19 cellular contexts compared by ENCODE assay signal in genomic region chr15:99096894-99097426, GRCh38.
"Had no signal": no experiment of that assay in that cellular context is flagged by ENCODE, and none has a peak within 500 bp of the region (broad histone marks: within the 10 kb centered on the region; RNA-seq: fewer than 3 reads in every experiment).

No MANE protein-coding gene starts in this region.

- DNase-seq: activated CD4-positive, alpha-beta T cell treated with anti-CD3 and anti-CD28 coated beads for 36 hours; activated CD4-positive, alpha-beta T cell treated with anti-CD3 and anti-CD28 coated beads, Interleukin-2, amount 50 U/mL, for 4 hours; activated CD8-positive, alpha-beta memory T cell treated with anti-CD3 and anti-CD28 coated beads, Interleukin-2, amount 50 U/mL, for 4 hours; activated naive CD4-positive, alpha-beta T cell; colonic mucosa; dorsolateral prefrontal cortex; heart left ventricle; naive thymus-derived CD4-positive, alpha-beta T cell; right cardiac atrium; stimulated activated CD4-positive, alpha-beta T cell treated with anti-CD3 and anti-CD28 coated beads, Interleukin-2, amount 100 ng/mL, for 24 hours; T-helper 9 cell had no signal

- H3K27me3 ChIP-seq: adrenal gland, dorsolateral prefrontal cortex, vagina had no signal

- H3K36me3 ChIP-seq: adrenal gland, colonic mucosa, heart left ventricle, prostate gland, thoracic aorta, vagina had no signal

- H3K27ac ChIP-seq: adrenal gland, colonic mucosa, dorsolateral prefrontal cortex, skin epidermis, thoracic aorta, vagina had no signal

- ATAC-seq: activated CD4-positive, alpha-beta T cell treated with anti-CD3 and anti-CD28 coated beads for 36 hours; activated T-helper 17 cell treated with anti-CD3 and anti-CD28 coated beads, Interleukin-2, amount 50 U/mL, for 72 hours; heart left ventricle; naive thymus-derived CD4-positive, alpha-beta T cell; right cardiac atrium; stimulated activated memory B cell treated with anti-CD40 and anti-IgM and Interleukin-4, amounts not matched to agents 10 μg/mL and 1 μg/mL and 100 μg/mL, for 72 hours; WTC11 had no signal

- H3K4me1 ChIP-seq: colonic mucosa, prostate gland had no signal

- H3K9me3 ChIP-seq: adrenal gland, colonic mucosa, heart left ventricle, prostate gland, thoracic aorta, vagina had no signal

- H3K4me3 ChIP-seq: adrenal gland, colonic mucosa, dorsolateral prefrontal cortex, heart left ventricle, prostate gland, skin epidermis, thoracic aorta, vagina had no signal
